Comparison of ENCODE assay signal across 9 cellular contexts in genomic region chr22:41021655-41022454, GRCh38.
DNase-seq lines count a peak whose midpoint lies in the region; ATAC-seq, FAIRE-seq and TF ChIP-seq lines count a peak whose summit lies in the region.
"Had no signal": no experiment of that assay in that cellular context is flagged by ENCODE, and none has a peak within 500 bp of the region (broad histone marks: within the 10 kb centered on the region; RNA-seq: fewer than 3 reads in every experiment).

No MANE protein-coding gene starts in this region.

- H3K9me3 ChIP-seq in Loucy (ENCODE audit: insufficient read depth, low read depth, low read length) (no peaks in the 10 kb centered on the region), GM12878 (replicated peaks; ENCODE audit: control insufficient read depth, insufficient read depth, low read length) (no peaks in the 10 kb centered on the region), iPS-15b (ENCODE audit: control insufficient read depth, insufficient read depth, low read length) (no peaks in the 10 kb centered on the region), skeletal muscle satellite cell (replicated peaks; ENCODE audit: low read length) (no peaks in the 10 kb centered on the region)

- H3K27ac Mint-ChIP-seq in Calu3 (ENCODE audit: unreplicated experiment), result peak overlapping the region; percentile 95

- SMC1A ChIA-PET in GM12878 (lab: Charles Lee; ENCODE audit: uncharacterized antibody, unreplicated experiment), result interaction anchor here (0.9 to 3.9 kb wide), 5 partner anchors 47 to 74 kb away, joined by 3 to 11 read pairs (median 4); no protein-coding TSS in a partner anchor

- CTCF ChIA-PET in Calu3 (lab: Charles Lee) (interaction anchor here (0.6 to 1.9 kb wide), 6 partner anchors 21 to 104 kb away, joined by 3 to 8 read pairs (median 3); partner anchors contain the start of gene RBX1), GM12878 (lab: Yijun Ruan, JAX) (interaction anchor here (1.0 to 1.8 kb wide), 3 partner anchors 47 to 97 kb away, joined by 3 to 5 read pairs (median 3); no protein-coding TSS in a partner anchor)

- H3K36me3 Mint-ChIP-seq in Calu3 (ENCODE audit: insufficient read depth, unreplicated experiment), result peaks cover 36% of the 10 kb centered on the region

- BruUV-seq in Calu3 (replicated peaks; lab: Mats Ljungman, UMichigan) (no TSS peak), GM12878 (replicated peaks; lab: Mats Ljungman, UMichigan) (TSS peak; percentile 92)

- POLR2A ChIA-PET in GM12878 (lab: Charles Lee), result interaction anchor here (0.6 to 2.6 kb wide), 6 partner anchors 21 to 599 kb away, joined by 3 to 18 read pairs (median 4); partner anchors contain the start of genes DESI1, RBX1 and XRCC6

- TF ChIP-seq CTCF in Calu3 (IDR thresholded peaks at IDR 0.05; ENCODE audit: unreplicated experiment) (no peak), Loucy (conservative IDR thresholded peaks at IDR 0.05; ENCODE audit: low read length) (no peak), GM12878 (IDR thresholded peaks at IDR 0.05 in 2 of 3, conservative IDR thresholded peaks at IDR 0.05 in 1 of 3; ENCODE audit: control insufficient read depth in 2 of 3, extremely low read depth in 1 of 3, insufficient read depth in 1 of 3, low read depth in 3 of 3, low read length in 3 of 3) (peak in 1 of 3 experiments; percentile 19; a peak in 1 of 6 replicates)

- RAD21 ChIA-PET in GM12878 (lab: Charles Lee; ENCODE audit: unreplicated experiment), result interaction anchor here (0.7 to 1.6 kb wide), 6 partner anchors 47 to 978 kb away, joined by 3 to 10 read pairs (median 3); partner anchors contain the start of genes EP300 and RBX1

- H3K36me3 ChIP-seq in Loucy (ENCODE audit: insufficient read depth, low read length) (no peaks in the 10 kb centered on the region), GM12878 (ENCODE audit: control insufficient read depth in 2 of 2, insufficient read depth in 2 of 2, low read length in 1 of 2) (no peaks in the 10 kb centered on the region; a peak in 1 of 4 replicates), iPS-15b (ENCODE audit: control insufficient read depth, insufficient read depth, low read length) (no peaks in the 10 kb centered on the region), skeletal muscle satellite cell (ENCODE audit: insufficient read depth, low read length) (no peaks in the 10 kb centered on the region)

- H3K79me2 ChIP-seq in Loucy (ENCODE audit: insufficient read depth, low read length) (no peaks in the 10 kb centered on the region), GM12878 (ENCODE audit: control insufficient read depth, insufficient read depth, low read length) (no peaks in the 10 kb centered on the region)

- H3K4me2 ChIP-seq in Loucy (ENCODE audit: low read depth, low read length, poor library complexity, severe bottlenecking) (peak overlapping the region; percentile 83), GM12878 (ENCODE audit: control insufficient read depth, insufficient read depth) (peak overlapping the region; percentile 99), skeletal muscle satellite cell (ENCODE audit: low read length) (peak overlapping the region; percentile 87)

- H3K4me1 Mint-ChIP-seq in Calu3 (ENCODE audit: low read depth, unreplicated experiment), result peaks cover 19% of the 10 kb centered on the region

- TF ChIP-seq EP300 in GM12878 (IDR thresholded peaks at IDR 0.05; ENCODE audit: borderline replicate concordance in 1 of 2, control insufficient read depth in 1 of 2, low read depth in 2 of 2, low read length in 2 of 2), result no peak

- peak overlapping the region; percentile 88 for H2AFZ ChIP-seq in Loucy (ENCODE audit: low read length)
- H2AFZ ChIP-seq in GM12878 (ENCODE audit: control insufficient read depth, low read depth, low read length), result peak overlapping the region; percentile 73

- TF ChIP-seq RAD21 in GM12878 (IDR thresholded peaks at IDR 0.05; ENCODE audit: insufficient read depth, low read depth, low read length), result no peak

- peak; percentile 67 for TF ChIP-seq POLR2A in GM12878 (IDR thresholded peaks at IDR 0.05; ENCODE audit: low read depth, low read length)

- H3K4me3 Mint-ChIP-seq in Calu3 (ENCODE audit: low read depth, unreplicated experiment), result peak overlapping the region; percentile 94

- intact Hi-C loops in Calu3 (cut with micrococcal nuclease; ENCODE audit: unreplicated experiment) (loop anchor here (5.0 kb wide), 1 partner anchor 70 kb away; the partner anchor contains the start of gene EP300), GM12878 (cut with micrococcal nuclease; ENCODE audit: unreplicated experiment) (loop anchor here (2.0 to 5.0 kb wide), 2 partner anchors 69 to 70 kb away; partner anchors contain the start of gene RBX1)

- peak overlapping the region; percentile 78 for H3K4me3 ChIP-seq in Loucy (ENCODE audit: low read length, poor library complexity, severe bottlenecking)
- H3K4me3 ChIP-seq in GM12878, result peak overlapping the region; percentile 75
- peak overlapping the region; percentile 66 for H3K4me3 ChIP-seq in iPS-15b (ENCODE audit: low read depth, low read length)
- peak overlapping the region; percentile 80 for H3K4me3 ChIP-seq in skeletal muscle satellite cell (ENCODE audit: low read length)

- FAIRE-seq in GM12878 (lab: Jason Lieb, UNC), result no peak
- FAIRE-seq: colon had no signal

- H3K9me2 ChIP-seq in Loucy (replicated peaks; ENCODE audit: low read depth, low read length), result no peaks in the 10 kb centered on the region

- no peaks in the 10 kb centered on the region for H3K27me3 Mint-ChIP-seq in Calu3 (ENCODE audit: unreplicated experiment)

- H3K27me3 ChIP-seq in Loucy (ENCODE audit: insufficient read depth, low read length, poor library complexity, severe bottlenecking) (no peaks in the 10 kb centered on the region), GM12878 (replicated peaks in 1 of 2; ENCODE audit: control insufficient read depth in 2 of 2, insufficient read depth in 2 of 2, low read length in 1 of 2) (no peaks in the 10 kb centered on the region; a peak in 1 of 4 replicates), iPS-15b (ENCODE audit: control insufficient read depth, insufficient read depth, low read length) (no peaks in the 10 kb centered on the region), skeletal muscle satellite cell (ENCODE audit: control insufficient read depth, insufficient read depth, low read length) (no peaks in the 10 kb centered on the region)

- H3K4me1 ChIP-seq in Loucy (ENCODE audit: insufficient read depth, low read length, poor library complexity, severe bottlenecking) (peaks cover 14% of the 10 kb centered on the region), GM12878 (ENCODE audit: control insufficient read depth, insufficient read depth, low read length) (peaks cover 7% of the 10 kb centered on the region), iPS-15b (ENCODE audit: control insufficient read depth, insufficient read depth, low read length) (no peaks in the 10 kb centered on the region), skeletal muscle satellite cell (ENCODE audit: control insufficient read depth, insufficient read depth, low read length) (peaks cover 18% of the 10 kb centered on the region)

- peaks cover 4% of the 10 kb centered on the region; the same call in 1 of the 2 replicates for H3F3A ChIP-seq in Loucy (ENCODE audit: low read depth)

- WGBS in GM12878 (ENCODE audit: insufficient coverage, insufficient replicate concordance, low lambda C conversion rate, missing lambda C conversion rate), result under 1% methylated on average over 62 of the region's 84 CpGs

- H3K27ac ChIP-seq in GM12878 (ENCODE audit: control insufficient read depth, insufficient read depth), result 0 out of 2 replicates have a peak overlapping the region, but pooled peaks have one; percentile 29

- H3K9me3 Mint-ChIP-seq in Calu3 (ENCODE audit: low read depth, unreplicated experiment), result no peaks in the 10 kb centered on the region

- H4K20me1 ChIP-seq in Loucy (ENCODE audit: insufficient read depth, low read length, poor library complexity, severe bottlenecking), result no peaks in the 10 kb centered on the region
- H4K20me1 ChIP-seq in GM12878 (ENCODE audit: control insufficient read depth, insufficient read depth), result no peaks in the 10 kb centered on the region

- ATAC-seq in GM21526 (IDR thresholded peaks at IDR 0.05; ENCODE audit: low FRiP score, unreplicated experiment) (peak; percentile 38), GM12878 (peak; percentile 91)

- in situ Hi-C loops in GM12878 (cut with MboI), result no loop called here

- DNase-seq in Calu3, result peak; percentile 76
- DNase-seq in T-helper 2 cell, result peak; percentile 22 to 67 (median 28)
- no peak for DNase-seq in GM12878 (ENCODE audit: low read depth, low spot score)
- DNase-seq in KG1 (lab: John Stamatoyannopoulos, UW), result no peak

- H3K9ac ChIP-seq in Loucy (ENCODE audit: low read depth, low read length, poor library complexity, severe bottlenecking) (peak overlapping the region; percentile 81), GM12878 (ENCODE audit: control insufficient read depth, insufficient read depth, low read length) (peak overlapping the region; percentile 61), iPS-15b (ENCODE audit: low read depth, low read length) (peak overlapping the region; percentile 85), skeletal muscle satellite cell (ENCODE audit: low read depth, low read length) (peak overlapping the region; percentile 89)

TF ChIP-seq in GM12878, 131 proteins besides CTCF, POLR2A, EP300 and RAD21 (continues in another document):
- TF ChIP-seq TCF12 (IDR thresholded peaks at IDR 0.05; ENCODE audit: low read depth, low read length) (no peak), RFX5 (IDR thresholded peaks at IDR 0.05; ENCODE audit: low read depth, low read length) (no peak), IRF5 (IDR thresholded peaks at IDR 0.05; ENCODE audit: borderline replicate concordance) (no peak), CHD2 (IDR thresholded peaks at IDR 0.05; ENCODE audit: borderline replicate concordance, low read depth, low read length) (no peak), TBL1XR1 (IDR thresholded peaks at IDR 0.05; ENCODE audit: low read depth, low read length) (no peak)

Comparison
In these comparisons a context has a peak if more than half of its experiments do, and no peak if none do; other contexts are left out.
1. DNase-seq: peak in Calu3 (single experiment) and T-helper 2 cell (5 of 5); none in GM12878 (single experiment) and KG1 (single experiment).
2. Peak in every context shown above with its lines, with median percentiles within 50 percentile points of each other: H3K4me2 ChIP-seq, H3K4me3 ChIP-seq and H3K9ac ChIP-seq.